Comparison of ENCODE assay signal across 8 cellular contexts in genomic region chr15:65384895-65385867, GRCh38. TPM values are rescaled to one million over a fixed set of nuclear protein-coding genes. Genes with fewer than 3 reads are reported as not detected.
DNase-seq lines count a peak whose midpoint lies in the region; ATAC-seq, FAIRE-seq and TF ChIP-seq lines count a peak whose summit lies in the region.

No MANE protein-coding gene starts in this region.

- TF ChIP-seq EP300 in HepG2 (IDR thresholded peaks at IDR 0.05; ENCODE audit: low read depth in 2 of 2, low read length in 2 of 2) (0 out of 4 replicates have a peak, but pooled peaks have one; percentile 11 to 25), HepG2 (CRISPR knock-in tag; IDR thresholded peaks at IDR 0.05; ENCODE audit: borderline replicate concordance) (no peak)

- 0 out of 4 replicates have a peak, but pooled peaks of 1 of the 2 experiments have one; percentile 42 for TF ChIP-seq POLR2A in HepG2 (IDR thresholded peaks at IDR 0.05; ENCODE audit: insufficient read depth in 1 of 2, low read depth in 2 of 2, low read length in 2 of 2)

- peak overlapping the region; percentile 64 for H2AFZ ChIP-seq in HepG2 (ENCODE audit: low read length)

- H3K4me1 ChIP-seq in HepG2 (ENCODE audit: insufficient read depth, low read length): peaks cover 42% of the 10 kb centered on the region

- intact Hi-C loops in HepG2 (cut with micrococcal nuclease; ENCODE audit: unreplicated experiment): loop anchor here (1.0 to 10.0 kb wide), 3 partner anchors 38 to 200 kb away; partner anchors contain the start of gene CLPX

- H3K9me3 ChIP-seq in HepG2 (ENCODE audit: low read length): no peaks in the 10 kb centered on the region

- H4K20me1 ChIP-seq in HepG2 (ENCODE audit: insufficient read depth, low read length): no peaks in the 10 kb centered on the region

- H3K4me3 ChIP-seq in HepG2 (replicated peaks in 1 of 3; ENCODE audit: insufficient read depth in 1 of 3, low read depth in 2 of 3, low read length in 3 of 3): peak overlapping the region; percentile 44 to 80 (median 58)

- ATAC-seq in HG03432 (IDR thresholded peaks at IDR 0.05; ENCODE audit: unreplicated experiment) (peak; percentile 73), HepG2 (peak; percentile 91), GM18870 (IDR thresholded peaks at IDR 0.05; ENCODE audit: unreplicated experiment) (no peak)

- WGBS in HepG2 (ENCODE audit: low lambda C conversion rate): under 1% methylated on average over 20 of the region's 43 CpGs

- H3K27ac ChIP-seq in HepG2 (ENCODE audit: extremely low read length, insufficient read depth, low read length): peak overlapping the region; percentile 71

- H3K27me3 ChIP-seq in HepG2 (ENCODE audit: control insufficient read depth in 1 of 2, insufficient read depth in 2 of 2, low read length in 2 of 2): peaks cover 0 to 11% of the 10 kb centered on the region in 2 experiments; a peak in 2 of 5 replicates

- H3K4me2 ChIP-seq in HepG2 (ENCODE audit: low read depth, low read length): peak overlapping the region; percentile 95

- H3K9ac ChIP-seq in HepG2 (ENCODE audit: insufficient read depth, low read depth, low read length): peak overlapping the region; percentile 64

- in situ Hi-C loops in HepG2 (cut with HindIII; ENCODE audit: extremely low pct_ligation_motif_present, low pct_unique_long_range_greater_than_20kb): loop anchor here (5.0 to 10.0 kb wide), 2 partner anchors 63 to 200 kb away; partner anchors contain the start of gene CLPX

- POLR2A ChIA-PET in HepG2 (lab: Yijun Ruan, JAX): interaction anchor here (0.6 to 2.4 kb wide), 15 partner anchors 9 to 146 kb away, joined by 3 to 18 read pairs (median 3); partner anchors contain the start of genes HACD3 and RNU5B-1

- H3K36me3 ChIP-seq in HepG2 (replicated peaks in 1 of 2; ENCODE audit: control insufficient read depth in 1 of 2, insufficient read depth in 2 of 2, low read length in 2 of 2): no peaks in the 10 kb centered on the region

- TF ChIP-seq CTCF in GM10266 (IDR thresholded peaks at IDR 0.05; ENCODE audit: control insufficient read depth, insufficient read depth, low read depth, missing control alignments) (peak; percentile 97), HepG2 (CRISPR knock-in tag; IDR thresholded peaks at IDR 0.05) (peak; percentile 98)

- BruUV-seq in HepG2 (replicated peaks; lab: Mats Ljungman, UMichigan): no TSS peak

- FAIRE-seq in HepG2 (lab: Jason Lieb, UNC): peak; percentile 89

- no peaks in the 10 kb centered on the region for H3K79me2 ChIP-seq in HepG2 (ENCODE audit: insufficient read depth, low read length)

- CTCF ChIA-PET in HepG2 (lab: Yijun Ruan, JAX; ENCODE audit: low intra/inter-chr PET ratio, low total read pairs): interaction anchor here (0.7 to 4.3 kb wide), 6 partner anchors 16 to 74 kb away, joined by 3 to 93 read pairs (median 5); no protein-coding TSS in a partner anchor

- TF ChIP-seq RAD21 in HepG2 (CRISPR knock-in tag; IDR thresholded peaks at IDR 0.05): peak; percentile 96

- DNase-seq in GM10266 (ENCODE audit: extremely low spot score): peak; percentile 93
- peak; percentile 82 for DNase-seq in NCI-H748 (lab: John Stamatoyannopoulos, UW; ENCODE audit: unreplicated experiment)
- peak; percentile 92 to 93 for DNase-seq in activated CD4-positive, alpha-beta T cell treated with anti-CD3 and anti-CD28 coated beads, Interleukin-2, amount 50 U/mL, for 48 hours
- DNase-seq in dermis blood vessel endothelial cell: peak; percentile 91
- peak; percentile 87 for DNase-seq in HepG2 (ENCODE audit: low spot score)
- DNase-seq in stimulated activated CD4-positive, alpha-beta T cell treated with anti-CD3 and anti-CD28 coated beads, Interleukin-4, amount 100 ng/mL, for 1 hour: peak; percentile 81

TF ChIP-seq in HepG2, 621 proteins besides CTCF, POLR2A, EP300 and RAD21 (continues in another document):
- TF ChIP-seq STAT5B (CRISPR knock-in tag; IDR thresholded peaks at IDR 0.05) (no peak), SIX4 (CRISPR knock-in tag; IDR thresholded peaks at IDR 0.05) (0 out of 2 replicates have a peak, but pooled peaks have one; percentile 9), IRF2 (CRISPR knock-in tag; IDR thresholded peaks at IDR 0.05) (peak; percentile 55; the same call in 1 of the 2 replicates), ZNF891 (CRISPR knock-in tag; IDR thresholded peaks at IDR 0.05) (0 out of 2 replicates have a peak, but pooled peaks have one; percentile 20), PAWR (CRISPR knock-in tag; IDR thresholded peaks at IDR 0.05; ENCODE audit: borderline replicate concordance) (0 out of 2 replicates have a peak, but pooled peaks have one; percentile 62), CREB3 (CRISPR knock-in tag; IDR thresholded peaks at IDR 0.05) (no peak), ZNF83 (CRISPR knock-in tag; IDR thresholded peaks at IDR 0.05; ENCODE audit: borderline replicate concordance) (peak; percentile 54; the same call in 1 of the 2 replicates), ZNF616 (CRISPR knock-in tag; IDR thresholded peaks at IDR 0.05; ENCODE audit: low read depth) (no peak)

RNA-seq across cellular contexts. Expression of gene IGDCC3, which starts 7.4 kb away (rescaled TPM):
- not detected in 2 replicates for total RNA-seq in dermis blood vessel endothelial cell
- 31.2 and 51.8 TPM in 2 replicates for total RNA-seq in HepG2 (2016; rRNA removed; fragmentation: Illumina TruSeq; extraction: Trizol)
- total RNA-seq in HepG2 (2016; cell fraction: cytosol; rRNA removed; fragmentation: Illumina TruSeq; extraction: Trizol; ENCODE audit: low read depth): 9.5 and 9.8 TPM in 2 replicates
- total RNA-seq in HepG2 (2016; cell fraction: insoluble cytoplasmic fraction; rRNA removed; fragmentation: Illumina TruSeq; extraction: Trizol): 29.4 and 52.8 TPM in 2 replicates
- 40.5 and 40.6 TPM in 2 replicates for total RNA-seq in HepG2 (2016; cell fraction: membrane; rRNA removed; fragmentation: Illumina TruSeq; extraction: Trizol)
- 59.8 and 72.1 TPM in 2 replicates for total RNA-seq in HepG2 (2016; cell fraction: nucleus; rRNA removed; fragmentation: Illumina TruSeq; extraction: Trizol)
- 30.1 and 35.7 TPM in 2 replicates for polyA plus RNA-seq in HepG2 (2011; rRNA removed)
- 21.8 and 38.4 TPM in 2 replicates for polyA plus RNA-seq in HepG2 (2011; cell fraction: cytosol; rRNA removed)
- polyA plus RNA-seq in HepG2 (2011; cell fraction: nucleus; rRNA removed): 46.7 and 64.4 TPM in 2 replicates
- 27.1 and 28.5 TPM in 2 replicates for polyA plus RNA-seq in HepG2 (2012)
- polyA plus RNA-seq in HepG2 (2016; cell fraction: cytosol; fragmentation: Illumina TruSeq; extraction: Trizol; ENCODE audit: low read depth): 14.9 and 15.4 TPM in 2 replicates
- 40.4 and 49.0 TPM in 2 replicates for polyA plus RNA-seq in HepG2 (2016; cell fraction: insoluble cytoplasmic fraction; fragmentation: Illumina TruSeq; extraction: Trizol; ENCODE audit: low read depth)
- polyA plus RNA-seq in HepG2 (2016; cell fraction: membrane; fragmentation: Illumina TruSeq; extraction: Trizol; ENCODE audit: low read depth): 39.5 and 45.0 TPM in 2 replicates
- 130 and 131 TPM in 2 replicates for polyA plus RNA-seq in HepG2 (2016; cell fraction: nucleus; fragmentation: Illumina TruSeq; extraction: Trizol; ENCODE audit: insufficient read depth, low read depth)
- polyA minus RNA-seq in HepG2 (2011; rRNA and poly(A)+ RNA removed; ENCODE audit: low replicate concordance): 0.07 and 131 TPM in 2 replicates
- 57.3 and 61.0 TPM in 2 replicates for polyA minus RNA-seq in HepG2 (2011; cell fraction: cytosol; rRNA and poly(A)+ RNA removed)
- 23.1 and 27.6 TPM in 2 replicates for polyA minus RNA-seq in HepG2 (2011; cell fraction: nucleus; rRNA and poly(A)+ RNA removed)

RNA-seq across cellular contexts. Expression of gene IGDCC4, which starts 37.6 kb away (rescaled TPM):
- total RNA-seq in dermis blood vessel endothelial cell (0.09 and 0.17 TPM in 2 replicates), HepG2 (2016; rRNA removed; fragmentation: Illumina TruSeq; extraction: Trizol) (0.87 and 1.1 TPM in 2 replicates)
- 0.09 and 0.30 TPM in 2 replicates for total RNA-seq in HepG2 (2016; cell fraction: cytosol; rRNA removed; fragmentation: Illumina TruSeq; extraction: Trizol; ENCODE audit: low read depth)
- 0.76 and 0.89 TPM in 2 replicates for total RNA-seq in HepG2 (2016; cell fraction: insoluble cytoplasmic fraction; rRNA removed; fragmentation: Illumina TruSeq; extraction: Trizol)
- total RNA-seq in HepG2 (2016; cell fraction: membrane; rRNA removed; fragmentation: Illumina TruSeq; extraction: Trizol): 0.46 and 0.55 TPM in 2 replicates
- 1.1 and 1.5 TPM in 2 replicates for total RNA-seq in HepG2 (2016; cell fraction: nucleus; rRNA removed; fragmentation: Illumina TruSeq; extraction: Trizol)
- 0.39 and 0.55 TPM in 2 replicates for polyA plus RNA-seq in HepG2 (2011; rRNA removed)
- polyA plus RNA-seq in HepG2 (2011; cell fraction: cytosol; rRNA removed): 0.42 and 0.45 TPM in 2 replicates
- polyA plus RNA-seq in HepG2 (2011; cell fraction: nucleus; rRNA removed): 1.8 and 2.0 TPM in 2 replicates
- 0.30 and 0.49 TPM in 2 replicates for polyA plus RNA-seq in HepG2 (2012)
- 0.12 and 0.17 TPM in 2 replicates for polyA plus RNA-seq in HepG2 (2016; cell fraction: cytosol; fragmentation: Illumina TruSeq; extraction: Trizol; ENCODE audit: low read depth)
- 1.1 and 1.3 TPM in 2 replicates for polyA plus RNA-seq in HepG2 (2016; cell fraction: insoluble cytoplasmic fraction; fragmentation: Illumina TruSeq; extraction: Trizol; ENCODE audit: low read depth)
- polyA plus RNA-seq in HepG2 (2016; cell fraction: membrane; fragmentation: Illumina TruSeq; extraction: Trizol; ENCODE audit: low read depth): 0.44 and 0.58 TPM in 2 replicates
- 2.5 and 2.7 TPM in 2 replicates for polyA plus RNA-seq in HepG2 (2016; cell fraction: nucleus; fragmentation: Illumina TruSeq; extraction: Trizol; ENCODE audit: insufficient read depth, low read depth)
- polyA minus RNA-seq in HepG2 (2011; rRNA and poly(A)+ RNA removed; ENCODE audit: low replicate concordance): 0.56 and 0.68 TPM in 2 replicates
- polyA minus RNA-seq in HepG2 (2011; cell fraction: cytosol; rRNA and poly(A)+ RNA removed): 0.59 and 0.79 TPM in 2 replicates
- 0.64 and 1.5 TPM in 2 replicates for polyA minus RNA-seq in HepG2 (2011; cell fraction: nucleus; rRNA and poly(A)+ RNA removed)

Comparison
In these comparisons a context has a peak if more than half of its experiments do, and no peak if none do; other contexts are left out.
1. RNA of gene IGDCC3, which starts 7.4 kb away (total RNA-seq): 9.5 to 72.1 TPM in HepG2; not detected in dermis blood vessel endothelial cell; every median in the first group is over 10 times any median in the second.
2. Peak in every context shown above with its lines, with median percentiles within 50 percentile points of each other: DNase-seq.